19 cellular contexts compared by ENCODE assay signal in genomic region chr5:175523292-175523691, GRCh38. TPM values are rescaled to one million over a fixed set of nuclear protein-coding genes. Genes with fewer than 3 reads are reported as not detected.
A peak's percentile ranks its signal among the peaks of the same experiment; 100 is the strongest.
DNase-seq lines count a peak whose midpoint lies in the region; ATAC-seq lines count a peak whose summit lies in the region.
"Had no signal": no experiment of that assay in that cellular context is flagged by ENCODE, and none has a peak within 500 bp of the region (broad histone marks: within the 10 kb centered on the region; RNA-seq: fewer than 3 reads in every experiment).

No MANE protein-coding gene starts in this region.

- H3K9me3 Mint-ChIP-seq in activated naive CD4-positive, alpha-beta T cell treated with anti-CD3 and anti-CD28 coated beads, Interleukin-2, amount 10 ng/mL, durations not matched to agents 7 days and 5 days = peaks cover 13% of the 10 kb centered on the region
- peaks cover 11% of the 10 kb centered on the region for H3K9me3 Mint-ChIP-seq in activated CD4-positive, alpha-beta memory T cell treated with anti-CD3 and anti-CD28 coated beads, Interleukin-2, amount 10 ng/mL, durations not matched to agents 7 days and 5 days
- H3K9me3 Mint-ChIP-seq in activated naive CD8-positive, alpha-beta T cell treated with anti-CD3 and anti-CD28 coated beads, Interleukin-2, amount 50 U/mL, for 24 hours = peaks cover 12% of the 10 kb centered on the region
- H3K9me3 Mint-ChIP-seq in stimulated activated effector memory CD8-positive, alpha-beta T cell treated with anti-CD3 and anti-CD28 coated beads, Interleukin-12 subunit alpha, Interleukin-12 subunit beta, amount 100 ng/mL, for 72 hours = peaks cover 11% of the 10 kb centered on the region

- CTCF ChIA-PET in activated naive CD4-positive, alpha-beta T cell treated with anti-CD3 and anti-CD28 coated beads, Interleukin-2, amount 10 ng/mL, durations not matched to agents 7 days and 5 days (lab: Charles Lee) = interaction anchor here (1.0 to 1.7 kb wide), 2 partner anchors 9 to 11 kb away, joined by 3 to 10 read pairs; no protein-coding TSS in a partner anchor
- CTCF ChIA-PET in activated CD4-positive, alpha-beta memory T cell treated with anti-CD3 and anti-CD28 coated beads, Interleukin-2, amount 10 ng/mL, durations not matched to agents 7 days and 5 days (lab: Charles Lee) = interaction anchor here (1.0 to 1.3 kb wide), 2 partner anchors 11 to 58 kb away, joined by 3 to 8 read pairs; no protein-coding TSS in a partner anchor

- no peaks in the 10 kb centered on the region for H3K27me3 Mint-ChIP-seq in activated naive CD4-positive, alpha-beta T cell treated with anti-CD3 and anti-CD28 coated beads, Interleukin-2, amount 10 ng/mL, durations not matched to agents 7 days and 5 days
- no peaks in the 10 kb centered on the region for H3K27me3 Mint-ChIP-seq in activated CD4-positive, alpha-beta memory T cell treated with anti-CD3 and anti-CD28 coated beads, Interleukin-2, amount 10 ng/mL, durations not matched to agents 7 days and 5 days
- H3K27me3 Mint-ChIP-seq in activated naive CD8-positive, alpha-beta T cell treated with anti-CD3 and anti-CD28 coated beads, Interleukin-2, amount 50 U/mL, for 24 hours = no peaks in the 10 kb centered on the region
- H3K27me3 Mint-ChIP-seq: dendritic cell treated with granulocyte-macrophage colony-stimulating factor and Interleukin-4, amounts not matched to agents 40 ng/mL and 50 ng/mL, for 4 days had no signal

- POLR2A ChIA-PET in activated CD4-positive, alpha-beta memory T cell treated with anti-CD3 and anti-CD28 coated beads, Interleukin-2, amount 10 ng/mL, durations not matched to agents 7 days and 5 days (lab: Charles Lee) = interaction anchor here (9.6 kb wide), 1 partner anchor 44 kb away, joined by 97 read pairs; the partner anchor contains the start of gene SFXN1

- H3K36me3 Mint-ChIP-seq in activated naive CD4-positive, alpha-beta T cell treated with anti-CD3 and anti-CD28 coated beads, Interleukin-2, amount 10 ng/mL, durations not matched to agents 7 days and 5 days = peaks cover 68% of the 10 kb centered on the region
- peaks cover 81% of the 10 kb centered on the region for H3K36me3 Mint-ChIP-seq in activated CD4-positive, alpha-beta memory T cell treated with anti-CD3 and anti-CD28 coated beads, Interleukin-2, amount 10 ng/mL, durations not matched to agents 7 days and 5 days (ENCODE audit: low read depth)
- peaks cover 88% of the 10 kb centered on the region for H3K36me3 Mint-ChIP-seq in activated naive CD8-positive, alpha-beta T cell treated with anti-CD3 and anti-CD28 coated beads, Interleukin-2, amount 50 U/mL, for 24 hours (ENCODE audit: low read depth)
- H3K36me3 Mint-ChIP-seq in stimulated activated effector memory CD8-positive, alpha-beta T cell treated with anti-CD3 and anti-CD28 coated beads, Interleukin-12 subunit alpha, Interleukin-12 subunit beta, amount 100 ng/mL, for 72 hours = peaks cover 99% of the 10 kb centered on the region

- no peak for ATAC-seq in activated naive CD8-positive, alpha-beta T cell treated with anti-CD3 and anti-CD28 coated beads, Interleukin-2, amount 50 U/mL, for 24 hours
- no peak for ATAC-seq in stimulated activated effector memory CD8-positive, alpha-beta T cell treated with anti-CD3 and anti-CD28 coated beads, Interleukin-12 subunit alpha, Interleukin-12 subunit beta, amount 100 ng/mL, for 72 hours
- ATAC-seq: activated CD4-positive, CD25-positive, alpha-beta regulatory T cell treated with anti-CD3 and anti-CD28 coated beads, Interleukin-2, amount 50 U/mL, for 24 hours; HCT116; right lobe of liver had no signal

- H3K4me1 Mint-ChIP-seq in activated naive CD4-positive, alpha-beta T cell treated with anti-CD3 and anti-CD28 coated beads, Interleukin-2, amount 10 ng/mL, durations not matched to agents 7 days and 5 days = peaks cover 64% of the 10 kb centered on the region
- peaks cover 60% of the 10 kb centered on the region for H3K4me1 Mint-ChIP-seq in activated CD4-positive, alpha-beta memory T cell treated with anti-CD3 and anti-CD28 coated beads, Interleukin-2, amount 10 ng/mL, durations not matched to agents 7 days and 5 days
- peaks cover 76% of the 10 kb centered on the region for H3K4me1 Mint-ChIP-seq in activated naive CD8-positive, alpha-beta T cell treated with anti-CD3 and anti-CD28 coated beads, Interleukin-2, amount 50 U/mL, for 24 hours
- peaks cover 52% of the 10 kb centered on the region for H3K4me1 Mint-ChIP-seq in stimulated activated effector memory CD8-positive, alpha-beta T cell treated with anti-CD3 and anti-CD28 coated beads, Interleukin-12 subunit alpha, Interleukin-12 subunit beta, amount 100 ng/mL, for 72 hours

- peak overlapping the region; percentile 52 for H3K4me3 Mint-ChIP-seq in activated naive CD4-positive, alpha-beta T cell treated with anti-CD3 and anti-CD28 coated beads, Interleukin-2, amount 10 ng/mL, durations not matched to agents 7 days and 5 days
- peak overlapping the region; percentile 22 for H3K4me3 Mint-ChIP-seq in activated CD4-positive, alpha-beta memory T cell treated with anti-CD3 and anti-CD28 coated beads, Interleukin-2, amount 10 ng/mL, durations not matched to agents 7 days and 5 days
- peak overlapping the region; percentile 85 for H3K4me3 Mint-ChIP-seq in activated naive CD8-positive, alpha-beta T cell treated with anti-CD3 and anti-CD28 coated beads, Interleukin-2, amount 50 U/mL, for 24 hours
- peak overlapping the region; percentile 58 for H3K4me3 Mint-ChIP-seq in stimulated activated effector memory CD8-positive, alpha-beta T cell treated with anti-CD3 and anti-CD28 coated beads, Interleukin-12 subunit alpha, Interleukin-12 subunit beta, amount 100 ng/mL, for 72 hours
- H3K4me3 Mint-ChIP-seq: dendritic cell treated with granulocyte-macrophage colony-stimulating factor and Interleukin-4, amounts not matched to agents 40 ng/mL and 50 ng/mL, for 4 days had no signal

- DNase-seq in activated naive CD4-positive, alpha-beta T cell treated with anti-CD3 and anti-CD28 coated beads, Interleukin-2, amount 10 ng/mL, durations not matched to agents 7 days and 5 days = no peak
- DNase-seq in activated naive CD4-positive, alpha-beta T cell treated with Interleukin-2 at 50 U/mL for 16 hours = no peak
- DNase-seq in activated CD4-positive, alpha-beta memory T cell treated with anti-CD3 and anti-CD28 coated beads, Interleukin-2, amount 10 ng/mL, durations not matched to agents 7 days and 5 days = no peak
- no peak for DNase-seq in activated naive CD8-positive, alpha-beta T cell treated with anti-CD3 and anti-CD28 coated beads, Interleukin-2, amount 50 U/mL, for 24 hours
- DNase-seq in stimulated activated effector memory CD8-positive, alpha-beta T cell treated with anti-CD3 and anti-CD28 coated beads, Interleukin-12 subunit alpha, Interleukin-12 subunit beta, amount 100 ng/mL, for 72 hours (ENCODE audit: low spot score in 2 of 2) = no peak
- DNase-seq in cerebellar cortex (ENCODE audit: low spot score) = no peak
- DNase-seq in NOMO-1 (lab: John Stamatoyannopoulos, UW; ENCODE audit: unreplicated experiment in 2 of 2) = no peak
- DNase-seq: activated gamma-delta T cell treated with Interleukin-2 at 50 U/mL for 16 hours; C1 segment of cervical spinal cord; NCI-H1417; NCI-H2081 treated with DMSO at 0.1 percent for 48 hours; NCI-H345; right lobe of liver; SJCRH30; stimulated activated CD4-positive, alpha-beta T cell treated with anti-CD3 and anti-CD28 coated beads, Interleukin-12 subunit alpha, Interleukin-12 subunit beta, amount 100 ng/mL, for 4 hours; stimulated activated CD4-positive, alpha-beta T cell treated with anti-CD3 and anti-CD28 coated beads, Interleukin-4, amount 100 ng/mL, for 1 hour had no signal

- H3K27ac Mint-ChIP-seq in activated naive CD4-positive, alpha-beta T cell treated with anti-CD3 and anti-CD28 coated beads, Interleukin-2, amount 10 ng/mL, durations not matched to agents 7 days and 5 days = peak overlapping the region; percentile 86
- peak overlapping the region; percentile 63 for H3K27ac Mint-ChIP-seq in activated CD4-positive, alpha-beta memory T cell treated with anti-CD3 and anti-CD28 coated beads, Interleukin-2, amount 10 ng/mL, durations not matched to agents 7 days and 5 days
- peak overlapping the region; percentile 100 for H3K27ac Mint-ChIP-seq in activated naive CD8-positive, alpha-beta T cell treated with anti-CD3 and anti-CD28 coated beads, Interleukin-2, amount 50 U/mL, for 24 hours
- peak overlapping the region; percentile 43 for H3K27ac Mint-ChIP-seq in stimulated activated effector memory CD8-positive, alpha-beta T cell treated with anti-CD3 and anti-CD28 coated beads, Interleukin-12 subunit alpha, Interleukin-12 subunit beta, amount 100 ng/mL, for 72 hours
- H3K27ac Mint-ChIP-seq: dendritic cell treated with granulocyte-macrophage colony-stimulating factor and Interleukin-4, amounts not matched to agents 40 ng/mL and 50 ng/mL, for 4 days had no signal

RNA-seq across cellular contexts. Expression of gene SFXN1, which starts 44.9 kb away (rescaled TPM):
- 100 to 1,000 TPM; 206 to 216 TPM for total RNA-seq in activated CD4-positive, alpha-beta memory T cell treated with anti-CD3 and anti-CD28 coated beads, Interleukin-2, amount 10 ng/mL, durations not matched to agents 7 days and 5 days

Comparison
In these comparisons a context has a peak if more than half of its experiments do, and no peak if none do; other contexts are left out.
1. H3K27ac Mint-ChIP-seq: peak in every context shown above with its lines; median percentile 100 in activated naive CD8-positive, alpha-beta T cell treated with anti-CD3 and anti-CD28 coated beads, Interleukin-2, amount 50 U/mL, for 24 hours; 86 in activated naive CD4-positive, alpha-beta T cell treated with anti-CD3 and anti-CD28 coated beads, Interleukin-2, amount 10 ng/mL, durations not matched to agents 7 days and 5 days; 63 in activated CD4-positive, alpha-beta memory T cell treated with anti-CD3 and anti-CD28 coated beads, Interleukin-2, amount 10 ng/mL, durations not matched to agents 7 days and 5 days; 43 in stimulated activated effector memory CD8-positive, alpha-beta T cell treated with anti-CD3 and anti-CD28 coated beads, Interleukin-12 subunit alpha, Interleukin-12 subunit beta, amount 100 ng/mL, for 72 hours.
2. H3K4me3 Mint-ChIP-seq: peak in every context shown above with its lines; median percentile 85 in activated naive CD8-positive, alpha-beta T cell treated with anti-CD3 and anti-CD28 coated beads, Interleukin-2, amount 50 U/mL, for 24 hours; 58 in stimulated activated effector memory CD8-positive, alpha-beta T cell treated with anti-CD3 and anti-CD28 coated beads, Interleukin-12 subunit alpha, Interleukin-12 subunit beta, amount 100 ng/mL, for 72 hours; 52 in activated naive CD4-positive, alpha-beta T cell treated with anti-CD3 and anti-CD28 coated beads, Interleukin-2, amount 10 ng/mL, durations not matched to agents 7 days and 5 days; 22 in activated CD4-positive, alpha-beta memory T cell treated with anti-CD3 and anti-CD28 coated beads, Interleukin-2, amount 10 ng/mL, durations not matched to agents 7 days and 5 days.